Comparison of ENCODE assay signal across 16 cellular contexts in genomic region chr7:157391036-157391710, GRCh38. TPM values are rescaled to one million over a fixed set of nuclear protein-coding genes. Genes with fewer than 3 reads are reported as not detected.
DNase-seq lines count a peak whose midpoint lies in the region; TF ChIP-seq lines count a peak whose summit lies in the region.
"Had no signal": no experiment of that assay in that cellular context is flagged by ENCODE, and none has a peak within 500 bp of the region (broad histone marks: within the 10 kb centered on the region; RNA-seq: fewer than 3 reads in every experiment).

No MANE protein-coding gene starts in this region.

- H3K27ac ChIP-seq in HL-60 (replicated peaks) (peak overlapping the region; percentile 46), spleen (peak overlapping the region in 7 of 8 donors; percentile 24 to 91 (median 82)), hepatocyte (no peak overlapping the region)
- H3K27ac ChIP-seq: PC-9, vagina, WERI-Rb-1 had no signal

- peaks cover 47% of the 10 kb centered on the region for H3K79me2 ChIP-seq in hepatocyte

- intact Hi-C loops in spleen (cut with DNase I; ENCODE audit: low total_unique reads): no loop called here

- H3K9me3 Mint-ChIP-seq in immature natural killer cell: no peaks in the 10 kb centered on the region
- H3K9me3 Mint-ChIP-seq: memory B cell had no signal

- H3K36me3 Mint-ChIP-seq in immature natural killer cell: peaks cover 0 to 7% (median 4%) of the 10 kb centered on the region in 3 donors
- H3K36me3 Mint-ChIP-seq: memory B cell had no signal

- H2AFZ ChIP-seq in hepatocyte: no peak overlapping the region
- H2AFZ ChIP-seq: PC-9 had no signal

- no peak for TF ChIP-seq CTCF in HL-60 (IDR thresholded peaks at IDR 0.05; ENCODE audit: insufficient read depth, low read length)
- TF ChIP-seq CTCF in spleen (IDR thresholded peaks at IDR 0.05 in 8 of 11, conservative IDR thresholded peaks at IDR 0.05 in 3 of 11): no peak
- no peak for TF ChIP-seq CTCF in hepatocyte (IDR thresholded peaks at IDR 0.05; ENCODE audit: poor library complexity)

- peak overlapping the region; percentile 84 to 98 (median 92) for H3K4me3 Mint-ChIP-seq in immature natural killer cell
- H3K4me3 Mint-ChIP-seq: memory B cell had no signal

- H3K27me3 ChIP-seq in HL-60 (ENCODE audit: insufficient read depth, poor library complexity, severe bottlenecking) (no peaks in the 10 kb centered on the region), spleen (replicated peaks in 1 of 7) (no peaks in the 10 kb centered on the region), hepatocyte (no peaks in the 10 kb centered on the region)
- H3K27me3 ChIP-seq: vagina had no signal

- peaks cover 6 to 15% (median 8%) of the 10 kb centered on the region in 3 donors for H3K27me3 Mint-ChIP-seq in immature natural killer cell (ENCODE audit: low read depth in 3 of 3)
- H3K27me3 Mint-ChIP-seq: memory B cell had no signal

- no peaks in the 10 kb centered on the region for H3K9me3 ChIP-seq in spleen
- H3K9me3 ChIP-seq in hepatocyte (ENCODE audit: low read depth): no peaks in the 10 kb centered on the region
- H3K9me3 ChIP-seq: vagina had no signal

- peaks cover 0 to 84% (median 14%) of the 10 kb centered on the region in 6 donors for H3K36me3 ChIP-seq in spleen
- H3K36me3 ChIP-seq in hepatocyte (replicated peaks; ENCODE audit: insufficient read depth, low read depth): no peaks in the 10 kb centered on the region

- no peak for TF ChIP-seq POLR2A in spleen (IDR thresholded peaks at IDR 0.05)

- H3K4me1 Mint-ChIP-seq in immature natural killer cell: peaks cover 71 to 80% of the 10 kb centered on the region in 2 donors

- 80 to 91% (median 89%) methylated on average over 14 to 15 of the region's 15 CpGs for WGBS in spleen, 5 donors
- WGBS in hepatocyte (ENCODE audit: low lambda C conversion rate, missing lambda C conversion rate): 98% methylated on average over 15 of the region's 15 CpGs

- no peaks in the 10 kb centered on the region for H3K9me2 ChIP-seq in hepatocyte (replicated peaks; ENCODE audit: insufficient read depth)

- H3K4me2 ChIP-seq in hepatocyte: no peak overlapping the region
- H3K4me2 ChIP-seq: PC-9 had no signal

- H3K4me3 ChIP-seq in HL-60 (replicated peaks; ENCODE audit: insufficient read depth, low read length) (no peak overlapping the region), spleen (peak overlapping the region in 1 of 8 donors; percentile 45), hepatocyte (no peak overlapping the region)
- H3K4me3 ChIP-seq: PC-9, vagina had no signal

- peaks cover 12% of the 10 kb centered on the region for H4K20me1 ChIP-seq in hepatocyte (ENCODE audit: insufficient read depth, poor library complexity, severe bottlenecking)

- peak; percentile 16 for DNase-seq in activated T-cell treated with anti-CD3 and anti-CD28 coated beads, Interleukin-2, amount 50 U/mL, for 1 hour
- DNase-seq in activated T-cell treated with anti-CD3 and anti-CD28 coated beads for 4 hours: no peak
- no peak for DNase-seq in HL-60 (ENCODE audit: low read depth in 1 of 2, low spot score in 1 of 2)
- DNase-seq in immature natural killer cell: no peak
- no peak for DNase-seq in spleen
- DNase-seq in hepatocyte (ENCODE audit: low spot score): no peak
- no peak for DNase-seq in stimulated activated naive CD4-positive, alpha-beta T cell (lab: John Stamatoyannopoulos, UW)
- DNase-seq in kidney glomerular epithelial cell (lab: John Stamatoyannopoulos, UW): no peak
- DNase-seq: amniotic stem cell; NCI-H2107; NCI-H69; PC-9; stimulated activated CD4-positive, alpha-beta T cell treated with anti-CD3 and anti-CD28 coated beads, Interleukin-4, amount 100 ng/mL, for 4 hours; WERI-Rb-1 had no signal

- H3K27ac Mint-ChIP-seq in immature natural killer cell: peak overlapping the region; percentile 55 to 97 (median 82)

- H3K4me1 ChIP-seq in spleen: peaks cover 9 to 96% (median 49%) of the 10 kb centered on the region in 6 donors
- H3K4me1 ChIP-seq in hepatocyte (ENCODE audit: insufficient read depth): no peaks in the 10 kb centered on the region

RNA-seq across cellular contexts. Expression of gene DNAJB6, which starts 54.4 kb away (rescaled TPM):
- 100 to 1,000 TPM; 184 to 205 (median 185) TPM for polyA plus RNA-seq in immature natural killer cell
- 100 to 1,000 TPM in 2 of 7 donors, 10 to 100 TPM in 5; 84.8 to 115 (median 95.9) TPM for total RNA-seq in spleen
- 10 to 100 TPM; 37.7 to 70.8 (median 49.5) TPM for polyA plus RNA-seq in spleen
- 92.2 and 118 TPM in 2 replicates for total RNA-seq in hepatocyte
- polyA plus RNA-seq in hepatocyte: 106 and 110 TPM in 2 replicates
